8 cellular contexts compared by ENCODE assay signal in genomic region chr21:46425566-46425965, GRCh38. TPM values are rescaled to one million over a fixed set of nuclear protein-coding genes. Genes with fewer than 3 reads are reported as not detected.
DNase-seq lines count a peak whose midpoint lies in the region; ATAC-seq and TF ChIP-seq lines count a peak whose summit lies in the region.

No MANE protein-coding gene starts in this region.

- H3K4me3 Mint-ChIP-seq in activated T-helper 17 cell treated with anti-CD3 and anti-CD28 coated beads, Interleukin-2, amount 50 U/mL, for 72 hours = peak overlapping the region; percentile 44

- WGBS in psoas muscle, 3 donors = 67 to 86% (median 81%) methylated on average over 22 of the region's 22 CpGs

- H3K27ac Mint-ChIP-seq in activated T-helper 17 cell treated with anti-CD3 and anti-CD28 coated beads, Interleukin-2, amount 50 U/mL, for 72 hours = no peak overlapping the region

- H3K4me3 ChIP-seq in psoas muscle = no peak overlapping the region

- intact Hi-C loops in psoas muscle (cut with DNase I) = loop anchor here in 1 of 2 donors (10.0 kb wide), 1 partner anchor 181 kb away; no protein-coding TSS in a partner anchor

- H3K4me1 Mint-ChIP-seq in activated T-helper 17 cell treated with anti-CD3 and anti-CD28 coated beads, Interleukin-2, amount 50 U/mL, for 72 hours = no peaks in the 10 kb centered on the region

- H3K27me3 Mint-ChIP-seq in activated T-helper 17 cell treated with anti-CD3 and anti-CD28 coated beads, Interleukin-2, amount 50 U/mL, for 72 hours = no peaks in the 10 kb centered on the region

- H3K9me3 Mint-ChIP-seq in activated T-helper 17 cell treated with anti-CD3 and anti-CD28 coated beads, Interleukin-2, amount 50 U/mL, for 72 hours = no peaks in the 10 kb centered on the region

- H3K27me3 ChIP-seq in psoas muscle (ENCODE audit: insufficient read depth in 3 of 3, low read length in 2 of 3) (no peaks in the 10 kb centered on the region), foreskin keratinocyte (no peaks in the 10 kb centered on the region)

- ATAC-seq in activated T-helper 17 cell treated with anti-CD3 and anti-CD28 coated beads, Interleukin-2, amount 50 U/mL, for 72 hours (replicated peaks) = peak; percentile 65
- ATAC-seq in psoas muscle (peak; percentile 8 to 32 (median 22)), foreskin keratinocyte (no peak)

- H3K9me3 ChIP-seq in psoas muscle = no peaks in the 10 kb centered on the region

- H3K36me3 Mint-ChIP-seq in activated T-helper 17 cell treated with anti-CD3 and anti-CD28 coated beads, Interleukin-2, amount 50 U/mL, for 72 hours (ENCODE audit: low read depth) = peaks cover 13% of the 10 kb centered on the region

- peaks cover 22 to 95% of the 10 kb centered on the region in 2 donors for H3K36me3 ChIP-seq in psoas muscle (ENCODE audit: insufficient read depth in 1 of 2, low read depth in 1 of 2)

- DNase-seq in stimulated activated CD4-positive, alpha-beta T cell treated with anti-CD3 and anti-CD28 coated beads, Interleukin-15, amount 100 ng/mL, for 24 hours = peak; percentile 37
- no peak for DNase-seq in stimulated activated CD4-positive, alpha-beta T cell treated with anti-CD3 and anti-CD28 coated beads, Interleukin-12 subunit alpha, Interleukin-12 subunit beta, amount 100 ng/mL, for 4 hours
- DNase-seq in psoas muscle (peak in 1 of 2 donors; percentile 58), Kasumi-1 (lab: John Stamatoyannopoulos, UW) (no peak), foreskin keratinocyte (no peak), COLO668 (lab: John Stamatoyannopoulos, UW; ENCODE audit: unreplicated experiment) (no peak), NCI-H82 treated with DMSO at 0.1 percent for 48 hours (lab: John Stamatoyannopoulos, UW; ENCODE audit: unreplicated experiment) (no peak)

- H3K4me1 ChIP-seq in psoas muscle = no peaks in the 10 kb centered on the region
- H3K4me1 ChIP-seq in foreskin keratinocyte = no peaks in the 10 kb centered on the region

- TF ChIP-seq CTCF in psoas muscle (IDR thresholded peaks at IDR 0.05) (no peak), foreskin keratinocyte (conservative IDR thresholded peaks at IDR 0.05) (no peak)

- H3K27ac ChIP-seq in psoas muscle (peak overlapping the region; percentile 23), foreskin keratinocyte (no peak overlapping the region)

RNA-seq across cellular contexts. Expression of gene DIP2A, which starts 33.1 kb away (rescaled TPM):
- total RNA-seq in activated T-helper 17 cell treated with anti-CD3 and anti-CD28 coated beads, Interleukin-2, amount 50 U/mL, for 72 hours = 10 to 100 TPM; 43.6 to 49.3 TPM
- total RNA-seq in psoas muscle (10 to 100 TPM in 3 of 4 donors, 1 to 10 TPM in 1; 8.9 to 12.2 (median 11.7) TPM), foreskin keratinocyte (30.6 and 32.0 TPM in 2 replicates)
- polyA plus RNA-seq in psoas muscle (10 to 100 TPM in 1 of 3 donors, 1 to 10 TPM in 2; 7.3 to 11.0 (median 9.2) TPM), foreskin keratinocyte (9.7 and 10.8 TPM in 2 replicates)
